In genomic region chr2:27370816-27371620, GRCh38 we compare ENCODE assay signal across 1 cellular context.
TF ChIP-seq lines count a peak whose summit lies in the region.

No MANE protein-coding gene starts in this region.

TF ChIP-seq in GM12878, 131 proteins besides CTCF, POLR2A, EP300 and RAD21 (continued from another document and continues in another):
- peak; percentile 51 for TF ChIP-seq PKNOX1 (IDR thresholded peaks at IDR 0.05)
- peak; percentile 56; the same call in 1 of the 2 replicates for TF ChIP-seq SIN3A (IDR thresholded peaks at IDR 0.05; ENCODE audit: low read depth, low read length)
- no peak; the same call in 1 of the 2 replicates for TF ChIP-seq IKZF1 (conservative IDR thresholded peaks at IDR 0.05)
- TF ChIP-seq CREM (IDR thresholded peaks at IDR 0.05; ENCODE audit: low read depth) = no peak
- no peak for TF ChIP-seq RCOR1 (conservative IDR thresholded peaks at IDR 0.05; ENCODE audit: low read depth, low read length)
- no peak for TF ChIP-seq ETV6 (conservative IDR thresholded peaks at IDR 0.05 in 1 of 2, IDR thresholded peaks at IDR 0.05 in 1 of 2; ENCODE audit: borderline replicate concordance in 1 of 2, low read depth in 1 of 2)
- peak; percentile 68; the same call in 1 of the 2 replicates for TF ChIP-seq POLR2AphosphoS5 (IDR thresholded peaks at IDR 0.05; ENCODE audit: low read length)
- 0 out of 2 replicates have a peak, but pooled peaks have one; percentile 22 for TF ChIP-seq HCFC1 (IDR thresholded peaks at IDR 0.05; ENCODE audit: low read length)
- no peak for TF ChIP-seq PAX8 (IDR thresholded peaks at IDR 0.05)
- TF ChIP-seq RFX5 (IDR thresholded peaks at IDR 0.05; ENCODE audit: low read depth, low read length) = no peak
- TF ChIP-seq DPF2 (IDR thresholded peaks at IDR 0.05) = no peak
- no peak; the same call in 1 of the 2 replicates for TF ChIP-seq GATAD2B (conservative IDR thresholded peaks at IDR 0.05; ENCODE audit: low read depth)
- peak; percentile 59 for TF ChIP-seq YY1 (IDR thresholded peaks at IDR 0.05; ENCODE audit: low read depth, low read length)
- no peak for TF ChIP-seq SMAD5 (IDR thresholded peaks at IDR 0.05; ENCODE audit: low read depth)
- TF ChIP-seq NR2F1 (conservative IDR thresholded peaks at IDR 0.05) = no peak
- TF ChIP-seq USF1 (IDR thresholded peaks at IDR 0.05; ENCODE audit: borderline replicate concordance, extremely low read length, insufficient read depth, low read depth, low read length) = no peak
- TF ChIP-seq TCF7 (IDR thresholded peaks at IDR 0.05; ENCODE audit: borderline replicate concordance) = no peak
- TF ChIP-seq MEF2B (IDR thresholded peaks at IDR 0.05; ENCODE audit: partially characterized antibody, poor library complexity, severe bottlenecking) = peak; percentile 83
- no peak for TF ChIP-seq EZH2 (IDR thresholded peaks at IDR 0.05; ENCODE audit: borderline replicate concordance, control insufficient read depth, low read depth, low read length)
- no peak for TF ChIP-seq SP1 (IDR thresholded peaks at IDR 0.05; ENCODE audit: low read depth, low read length)
- no peak for TF ChIP-seq HDAC2 (IDR thresholded peaks at IDR 0.05)
- no peak for TF ChIP-seq SIX5 (IDR thresholded peaks at IDR 0.05; ENCODE audit: low read depth, low read length, severe bottlenecking)
- no peak for TF ChIP-seq ASH2L (IDR thresholded peaks at IDR 0.05; ENCODE audit: borderline replicate concordance, low read depth)
- TF ChIP-seq ZBTB33 (IDR thresholded peaks at IDR 0.05) = no peak
- no peak for TF ChIP-seq ATF3 (IDR thresholded peaks at IDR 0.05; ENCODE audit: borderline replicate concordance, extremely low read depth, low read depth, low read length)
- peak; percentile 75; the same call in 1 of the 2 replicates for TF ChIP-seq CBFB (IDR thresholded peaks at IDR 0.05; ENCODE audit: low read depth)
- TF ChIP-seq SPI1 (IDR thresholded peaks at IDR 0.05; ENCODE audit: borderline replicate concordance, insufficient read depth, low read depth, low read length) = peak; percentile 21; the same call in 1 of the 2 replicates
- no peak for TF ChIP-seq SUPT20H (IDR thresholded peaks at IDR 0.05; ENCODE audit: borderline replicate concordance, control insufficient read depth, low read depth, low read length)
- 0 out of 2 replicates have a peak, but pooled peaks have one; percentile 19 for TF ChIP-seq TAF1 (IDR thresholded peaks at IDR 0.05; ENCODE audit: borderline replicate concordance, low read depth, low read length)
- peak; percentile 54; the same call in 1 of the 3 replicates for TF ChIP-seq POU2F2 (IDR thresholded peaks at IDR 0.05; ENCODE audit: borderline replicate concordance, low read depth, low read length)
- no peak for TF ChIP-seq ZSCAN29 (IDR thresholded peaks at IDR 0.05)
- TF ChIP-seq ZNF217 (IDR thresholded peaks at IDR 0.05) = no peak
- TF ChIP-seq JUNB (IDR thresholded peaks at IDR 0.05) = no peak
- no peak for TF ChIP-seq USF2 (IDR thresholded peaks at IDR 0.05; ENCODE audit: borderline replicate concordance, low read depth, low read length)
- TF ChIP-seq CREB1 (IDR thresholded peaks at IDR 0.05; ENCODE audit: low read depth) = 0 out of 2 replicates have a peak, but pooled peaks have one; percentile 9
- TF ChIP-seq ZZZ3 (IDR thresholded peaks at IDR 0.05; ENCODE audit: control insufficient read depth, insufficient read length, low read depth) = no peak
- 0 out of 2 replicates have a peak, but pooled peaks have one; percentile 12 for TF ChIP-seq PML (IDR thresholded peaks at IDR 0.05; ENCODE audit: low read length)
- TF ChIP-seq SRF (IDR thresholded peaks at IDR 0.05; ENCODE audit: low read depth in 2 of 2, low read length in 2 of 2) = no peak
- TF ChIP-seq REST (IDR thresholded peaks at IDR 0.05; ENCODE audit: low read depth, low read length) = no peak
- no peak for TF ChIP-seq CUX1 (IDR thresholded peaks at IDR 0.05; ENCODE audit: insufficient replicate concordance, low read depth, low read length)
- TF ChIP-seq MTA2 (IDR thresholded peaks at IDR 0.05; ENCODE audit: low read depth) = no peak
- TF ChIP-seq ATF2 (IDR thresholded peaks at IDR 0.05; ENCODE audit: low read length) = no peak
- no peak for TF ChIP-seq CEBPB (IDR thresholded peaks at IDR 0.05; ENCODE audit: borderline replicate concordance in 1 of 2, low read depth in 2 of 2, low read length in 2 of 2)
- no peak for TF ChIP-seq RBBP5 (conservative IDR thresholded peaks at IDR 0.05)
- no peak for TF ChIP-seq BCLAF1 (IDR thresholded peaks at IDR 0.05)
